1 cellular context compared by ENCODE assay signal in the genomic region with DNA sequence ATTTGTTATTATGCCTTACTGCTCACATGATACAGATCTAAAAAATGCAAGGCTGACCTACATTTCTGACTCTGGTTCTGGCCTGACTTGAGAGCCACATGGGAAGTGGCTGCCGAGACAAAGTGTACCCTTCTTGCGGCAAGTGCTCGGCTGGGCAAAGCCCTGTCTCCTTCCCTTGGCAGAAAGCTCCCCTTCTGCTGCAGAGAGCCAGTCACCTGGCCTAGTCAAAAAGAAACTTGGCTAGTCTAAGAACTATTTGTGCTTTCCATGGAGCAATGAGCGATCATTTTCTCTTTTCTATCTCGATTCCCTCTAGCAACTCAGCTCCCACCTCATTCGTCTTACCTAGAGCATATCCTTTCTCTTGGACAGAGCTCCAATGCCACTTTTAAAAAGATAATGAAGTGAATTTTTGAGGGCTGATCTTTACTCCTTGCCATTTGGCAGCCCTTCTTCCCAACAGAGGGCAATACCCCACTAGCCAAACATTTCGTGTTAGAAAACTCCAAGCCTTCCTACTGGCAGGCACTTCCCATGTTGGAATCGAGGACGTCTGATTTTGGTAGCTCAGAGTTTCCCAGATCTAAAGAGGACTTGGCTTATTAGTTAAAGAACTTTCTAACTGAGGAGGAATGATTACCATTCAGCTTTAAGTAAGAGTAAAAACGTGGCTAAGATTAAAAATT.
TF ChIP-seq lines count a peak whose summit lies in the region.

No MANE protein-coding gene starts in this region.

TF ChIP-seq in WTC11, 78 proteins besides CTCF, POLR2A, EP300 and RAD21 (continued from another document):
- TF ChIP-seq PRDM15 (CRISPR knock-in tag; IDR thresholded peaks at IDR 0.05) (no peak), GABPB1 (CRISPR knock-in tag; IDR thresholded peaks at IDR 0.05) (no peak), TP53 (CRISPR knock-in tag; IDR thresholded peaks at IDR 0.05) (no peak), JAZF1 (CRISPR knock-in tag; IDR thresholded peaks at IDR 0.05) (no peak)
- TF ChIP-seq, protein P1, sequence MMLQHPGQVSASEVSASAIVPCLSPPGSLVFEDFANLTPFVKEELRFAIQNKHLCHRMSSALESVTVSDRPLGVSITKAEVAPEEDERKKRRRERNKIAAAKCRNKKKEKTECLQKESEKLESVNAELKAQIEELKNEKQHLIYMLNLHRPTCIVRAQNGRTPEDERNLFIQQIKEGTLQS (CRISPR knock-in tag; conservative IDR thresholded peaks at IDR 0.05), result no peak
